In the genomic region with DNA sequence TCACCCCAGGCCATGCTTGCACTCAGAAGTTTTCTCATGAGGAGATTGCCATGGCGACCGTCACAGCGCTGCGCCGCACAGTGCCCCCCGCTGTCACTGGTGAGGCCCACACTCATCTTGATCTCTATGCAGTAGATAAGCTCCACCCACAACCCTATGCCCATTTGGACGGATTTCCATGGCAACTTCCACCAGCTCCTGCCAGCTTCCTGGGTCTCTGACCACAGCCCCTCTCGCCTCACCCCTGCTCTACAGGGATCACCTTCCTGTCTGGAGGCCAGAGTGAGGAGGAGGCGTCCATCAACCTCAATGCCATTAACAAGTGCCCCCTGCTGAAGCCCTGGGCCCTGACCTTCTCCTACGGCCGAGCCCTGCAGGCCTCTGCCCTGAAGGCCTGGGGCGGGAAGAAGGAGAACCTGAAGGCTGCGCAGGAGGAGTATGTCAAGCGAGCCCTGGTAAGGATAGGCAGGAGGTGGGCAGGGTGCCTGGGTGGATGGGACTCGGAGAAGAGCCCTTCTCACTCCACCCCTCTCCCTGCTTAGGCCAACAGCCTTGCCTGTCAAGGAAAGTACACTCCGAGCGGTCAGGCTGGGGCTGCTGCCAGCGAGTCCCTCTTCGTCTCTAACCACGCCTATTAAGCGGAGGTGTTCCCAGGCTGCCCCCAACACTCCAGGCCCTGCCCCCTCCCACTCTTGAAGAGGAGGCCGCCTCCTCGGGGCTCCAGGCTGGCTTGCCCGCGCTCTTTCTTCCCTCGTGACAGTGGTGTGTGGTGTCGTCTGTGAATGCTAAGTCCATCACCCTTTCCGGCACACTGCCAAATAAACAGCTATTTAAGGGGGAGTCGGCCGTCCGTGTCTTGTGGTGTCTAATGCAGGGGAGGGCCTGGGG, we compare ENCODE assay signal across 1 cellular context.
TF ChIP-seq lines count a peak whose summit lies in the region.

No MANE protein-coding gene starts in this region.

TF ChIP-seq in K562, 482 proteins besides CTCF, POLR2A, EP300 and RAD21 (continued from another document):
- TF ChIP-seq ZFX (CRISPR knock-in tag; IDR thresholded peaks at IDR 0.05) (peak; percentile 41; the same call in 1 of the 2 replicates), NFIX (CRISPR knock-in tag; IDR thresholded peaks at IDR 0.05; ENCODE audit: low read depth) (no peak), MEIS2 (IDR thresholded peaks at IDR 0.05; ENCODE audit: partially characterized antibody) (no peak), SMARCE1 (IDR thresholded peaks at IDR 0.05) (no peak), ZNF41 (CRISPR knock-in tag; conservative IDR thresholded peaks at IDR 0.05) (no peak), ZNF584 (CRISPR knock-in tag; IDR thresholded peaks at IDR 0.05; ENCODE audit: low read depth) (no peak), KDM2B (CRISPR knock-in tag; IDR thresholded peaks at IDR 0.05) (no peak), ZFP36 (IDR thresholded peaks at IDR 0.05; ENCODE audit: low read depth, low read length, partially characterized antibody) (no peak), RNF2 (IDR thresholded peaks at IDR 0.05) (no peak), ZNF75A (CRISPR knock-in tag; IDR thresholded peaks at IDR 0.05) (no peak), PURB (CRISPR knock-in tag; IDR thresholded peaks at IDR 0.05; ENCODE audit: low read depth) (no peak), ZNF561 (CRISPR knock-in tag; conservative IDR thresholded peaks at IDR 0.05) (no peak), SP2 (IDR thresholded peaks at IDR 0.05; ENCODE audit: extremely low read depth, low read depth, low read length, poor library complexity, severe bottlenecking) (no peak), HDAC2 (IDR thresholded peaks at IDR 0.05) (no peak), RBFOX2 (IDR thresholded peaks at IDR 0.05; ENCODE audit: low read depth, low read length) (peak; percentile 59), DNMT1 (IDR thresholded peaks at IDR 0.05) (no peak), ZNF165 (CRISPR knock-in tag; IDR thresholded peaks at IDR 0.05; ENCODE audit: borderline replicate concordance) (no peak), SMAD4 (CRISPR knock-in tag; conservative IDR thresholded peaks at IDR 0.05) (no peak), TCF7 (IDR thresholded peaks at IDR 0.05; ENCODE audit: borderline replicate concordance) (no peak), NR4A1 (CRISPR knock-in tag; IDR thresholded peaks at IDR 0.05) (no peak), NR4A1 (tag; IDR thresholded peaks at IDR 0.05) (no peak), ZNF263 (CRISPR knock-in tag; IDR thresholded peaks at IDR 0.05; ENCODE audit: borderline replicate concordance) (0 out of 2 replicates have a peak, but pooled peaks have one; percentile 18), JUN (IDR thresholded peaks at IDR 0.05; ENCODE audit: borderline replicate concordance, low read depth, low read length) (no peak), JUN (CRISPR knock-in tag; IDR thresholded peaks at IDR 0.05; ENCODE audit: borderline replicate concordance) (no peak), CBX1 (IDR thresholded peaks at IDR 0.05; ENCODE audit: low read depth) (no peak), NFYB (IDR thresholded peaks at IDR 0.05; ENCODE audit: extremely low read depth, insufficient read length) (no peak), ZNF316 (IDR thresholded peaks at IDR 0.05) (no peak), RFX1 (IDR thresholded peaks at IDR 0.05) (peak; percentile 75)
- TF ChIP-seq, protein P1, sequence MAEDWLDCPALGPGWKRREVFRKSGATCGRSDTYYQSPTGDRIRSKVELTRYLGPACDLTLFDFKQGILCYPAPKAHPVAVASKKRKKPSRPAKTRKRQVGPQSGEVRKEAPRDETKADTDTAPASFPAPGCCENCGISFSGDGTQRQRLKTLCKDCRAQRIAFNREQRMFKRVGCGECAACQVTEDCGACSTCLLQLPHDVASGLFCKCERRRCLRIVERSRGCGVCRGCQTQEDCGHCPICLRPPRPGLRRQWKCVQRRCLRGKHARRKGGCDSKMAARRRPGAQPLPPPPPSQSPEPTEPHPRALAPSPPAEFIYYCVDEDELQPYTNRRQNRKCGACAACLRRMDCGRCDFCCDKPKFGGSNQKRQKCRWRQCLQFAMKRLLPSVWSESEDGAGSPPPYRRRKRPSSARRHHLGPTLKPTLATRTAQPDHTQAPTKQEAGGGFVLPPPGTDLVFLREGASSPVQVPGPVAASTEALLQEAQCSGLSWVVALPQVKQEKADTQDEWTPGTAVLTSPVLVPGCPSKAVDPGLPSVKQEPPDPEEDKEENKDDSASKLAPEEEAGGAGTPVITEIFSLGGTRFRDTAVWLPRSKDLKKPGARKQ (CRISPR knock-in tag; IDR thresholded peaks at IDR 0.05) = no peak
- TF ChIP-seq, protein P2, sequence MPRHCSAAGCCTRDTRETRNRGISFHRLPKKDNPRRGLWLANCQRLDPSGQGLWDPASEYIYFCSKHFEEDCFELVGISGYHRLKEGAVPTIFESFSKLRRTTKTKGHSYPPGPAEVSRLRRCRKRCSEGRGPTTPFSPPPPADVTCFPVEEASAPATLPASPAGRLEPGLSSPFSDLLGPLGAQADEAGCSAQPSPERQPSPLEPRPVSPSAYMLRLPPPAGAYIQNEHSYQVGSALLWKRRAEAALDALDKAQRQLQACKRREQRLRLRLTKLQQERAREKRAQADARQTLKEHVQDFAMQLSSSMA (CRISPR knock-in tag; IDR thresholded peaks at IDR 0.05) = no peak
